15 cellular contexts compared by ENCODE assay signal in the genomic region with DNA sequence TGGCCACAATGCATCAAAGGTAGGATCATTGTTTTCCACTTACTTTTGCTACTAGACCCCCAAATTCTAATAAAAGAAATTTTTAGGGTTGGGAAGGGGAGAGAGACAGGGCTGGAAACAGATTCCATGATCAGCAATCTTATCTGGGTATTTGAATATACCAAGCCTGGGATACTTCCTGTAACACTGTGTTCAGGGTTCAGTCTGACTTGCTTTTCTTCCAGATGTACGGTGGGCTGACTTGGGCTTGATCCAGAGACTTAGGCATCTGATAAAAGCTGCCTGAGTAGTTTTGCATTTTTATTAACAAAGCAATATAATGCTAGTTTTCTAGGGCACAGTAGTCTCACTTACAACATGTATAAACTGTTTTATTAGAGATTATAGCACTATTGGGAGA. TPM values are rescaled to one million over a fixed set of nuclear protein-coding genes. Genes with fewer than 3 reads are reported as not detected.
A peak's percentile ranks its signal among the peaks of the same experiment; 100 is the strongest.
DNase-seq lines count a peak whose midpoint lies in the region; ATAC-seq and TF ChIP-seq lines count a peak whose summit lies in the region.
"Had no signal": no experiment of that assay in that cellular context is flagged by ENCODE, and none has a peak within 500 bp of the region (broad histone marks: within the 10 kb centered on the region; RNA-seq: fewer than 3 reads in every experiment).

No MANE protein-coding gene starts in this region.

- H3K9me3 ChIP-seq in HAP-1 = no peaks in the 10 kb centered on the region; the same call in 1 of the 2 replicates
- no peaks in the 10 kb centered on the region for H3K9me3 ChIP-seq in endocrine pancreas (ENCODE audit: control insufficient read depth, low read length)
- H3K9me3 ChIP-seq in BE2C = no peaks in the 10 kb centered on the region
- H3K9me3 ChIP-seq: BLaER1 had no signal

- DNase-seq in NCI-H1105 treated with DMSO at 0.1 percent for 48 hours (lab: John Stamatoyannopoulos, UW) = peak; percentile 65
- DNase-seq in NCI-H1105 (lab: John Stamatoyannopoulos, UW) = no peak
- peak; percentile 32 to 48 for DNase-seq in HAP-1 (ENCODE audit: low spot score in 2 of 2)
- DNase-seq in BE2C = no peak
- DNase-seq: Calu3; CD4-positive, alpha-beta memory T cell; DND-41; KG1; NCI-H1694; NCI-H510A had no signal

- H3K4me3 ChIP-seq in ACC112 (ENCODE audit: low read depth, low read length) (peak overlapping the region; percentile 63), HAP-1 (no peak overlapping the region), endocrine pancreas (ENCODE audit: control insufficient read depth, insufficient read depth, low read length) (peak overlapping the region; percentile 79), BE2C (ENCODE audit: low read depth, low read length) (no peak overlapping the region)
- H3K4me3 ChIP-seq: BLaER1 had no signal

- H3K4me1 ChIP-seq in ACC112 (ENCODE audit: control insufficient read depth, insufficient read depth, low read length, unreplicated experiment) (no peaks in the 10 kb centered on the region), HAP-1 (peaks cover 15% of the 10 kb centered on the region), endocrine pancreas (ENCODE audit: control insufficient read depth, insufficient read depth, low read length) (peaks cover 4% of the 10 kb centered on the region), BE2C (no peaks in the 10 kb centered on the region)
- H3K4me1 ChIP-seq: BLaER1 had no signal

- no peak overlapping the region for H3K9ac ChIP-seq in endocrine pancreas (ENCODE audit: control insufficient read depth, insufficient read depth, low read length)
- H3K9ac ChIP-seq: BLaER1 had no signal

- in situ Hi-C loops in HAP-1 (cut with MboI; ENCODE audit: low sequenced_read_pairs) = no loop called here

- TF ChIP-seq CTCF in BE2C (IDR thresholded peaks at IDR 0.05; ENCODE audit: low read depth, low read length) = no peak

- H3K27ac ChIP-seq in ACC112 (ENCODE audit: low read depth, low read length) = no peak overlapping the region
- H3K27ac ChIP-seq: BLaER1 had no signal

- peak overlapping the region; percentile 50 for H2AFZ ChIP-seq in ACC112 (ENCODE audit: low read length, unreplicated experiment)

- H3K36me3 ChIP-seq in ACC112 (ENCODE audit: insufficient read depth, low read length) (no peaks in the 10 kb centered on the region), HAP-1 (replicated peaks) (no peaks in the 10 kb centered on the region), endocrine pancreas (ENCODE audit: control insufficient read depth, insufficient read depth, low read length) (no peaks in the 10 kb centered on the region), BE2C (no peaks in the 10 kb centered on the region)
- H3K36me3 ChIP-seq: BLaER1 had no signal

- no peaks in the 10 kb centered on the region for H3K27me3 ChIP-seq in ACC112 (ENCODE audit: insufficient read depth, low read length)
- no peaks in the 10 kb centered on the region for H3K27me3 ChIP-seq in HAP-1 (ENCODE audit: low read depth)
- no peaks in the 10 kb centered on the region for H3K27me3 ChIP-seq in endocrine pancreas (ENCODE audit: control insufficient read depth, insufficient read depth, low read length)
- H3K27me3 ChIP-seq in BE2C = 0 out of 2 replicates have a peak, but pooled peaks cover 2% of the 10 kb centered on the region
- H3K27me3 ChIP-seq: BLaER1 had no signal

- H3K79me2 ChIP-seq in ACC112 (ENCODE audit: control insufficient read depth, insufficient read depth, low read length, unreplicated experiment) = no peaks in the 10 kb centered on the region

- no peak for ATAC-seq in HG03108 (IDR thresholded peaks at IDR 0.05; ENCODE audit: unreplicated experiment)

RNA-seq across cellular contexts. Expression of gene KCNMB2, which starts 49.2 kb away (rescaled TPM):
- polyA plus RNA-seq in BE2C (2012; ENCODE audit: insufficient read depth, insufficient read length, low read depth) = not detected
- polyA plus RNA-seq: CD4-positive, alpha-beta memory T cell; H1 had no signal

Comparison
In these comparisons a context has a peak if more than half of its experiments do, and no peak if none do; other contexts are left out.
1. DNase-seq: peak in NCI-H1105 treated with DMSO at 0.1 percent for 48 hours (single experiment) and HAP-1 (2 of 2); none in NCI-H1105 (single experiment) and BE2C (single experiment).
2. H3K4me3 ChIP-seq: peak in ACC112 (single experiment) and endocrine pancreas (single experiment); none in HAP-1 (single experiment) and BE2C (single experiment).